In the genomic region with DNA sequence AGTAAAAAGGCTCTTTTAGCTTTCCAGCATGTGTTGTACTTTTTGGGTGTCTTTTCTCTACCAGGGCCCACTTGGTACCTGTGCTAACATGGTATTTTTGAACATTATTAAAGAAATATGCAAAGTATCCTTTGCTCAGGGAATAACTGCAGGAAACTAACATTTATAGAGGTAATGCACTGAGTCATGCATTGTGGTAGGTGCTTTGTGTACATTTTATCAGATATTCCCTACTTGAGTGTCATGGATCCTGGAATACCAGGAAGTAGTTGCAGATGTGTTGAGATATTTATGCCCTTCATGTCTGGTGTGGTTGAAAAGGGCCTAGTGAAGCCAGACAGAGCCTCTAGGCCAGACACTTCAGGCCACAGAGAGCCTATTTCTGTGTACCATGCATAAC, we compare ENCODE assay signal across 19 cellular contexts.
DNase-seq lines count a peak whose midpoint lies in the region; ATAC-seq, FAIRE-seq and TF ChIP-seq lines count a peak whose summit lies in the region.
"Had no signal": no experiment of that assay in that cellular context is flagged by ENCODE, and none has a peak within 500 bp of the region (broad histone marks: within the 10 kb centered on the region; RNA-seq: fewer than 3 reads in every experiment).

No MANE protein-coding gene starts in this region.

- TF ChIP-seq EP300 in ovary (IDR thresholded peaks at IDR 0.05): no peak

- H3K36me3 ChIP-seq in astrocyte (ENCODE audit: insufficient read depth, low read length): no peaks in the 10 kb centered on the region
- H3K36me3 ChIP-seq in ovary: no peaks in the 10 kb centered on the region

- H3K4me1 Mint-ChIP-seq in astrocyte (ENCODE audit: low read depth, unreplicated experiment): no peaks in the 10 kb centered on the region
- H3K4me1 Mint-ChIP-seq: CD4-positive, alpha-beta memory T cell had no signal

- peak; percentile 35 for DNase-seq in A172 (ENCODE audit: low spot score)
- DNase-seq in DMS53 treated with DMSO at 0.1 percent for 48 hours (lab: John Stamatoyannopoulos, UW; ENCODE audit: unreplicated experiment): peak; percentile 50
- peak; percentile 2 for DNase-seq in astrocyte (ENCODE audit: low read depth)
- DNase-seq in foreskin keratinocyte: peak in 1 of 2 donors; percentile 45
- DNase-seq in ovary: no peak
- no peak for DNase-seq in activated T-cell treated with anti-CD3 and anti-CD28 coated beads, Interleukin-2, amount 50 U/mL, for 1 hour
- DNase-seq: 8988T; C1 segment of cervical spinal cord; Calu3; CD4-positive, alpha-beta memory T cell; COR-L47; DND-41; GM23248; H7; HCEC 1CT had no signal

- H2AFZ ChIP-seq in astrocyte (ENCODE audit: low read depth, low read length): no peak overlapping the region
- H2AFZ ChIP-seq: GM23248 had no signal

- H3K9me3 Mint-ChIP-seq in astrocyte (ENCODE audit: unreplicated experiment): no peaks in the 10 kb centered on the region

- ATAC-seq in foreskin keratinocyte (peak; percentile 60), GM19467 (IDR thresholded peaks at IDR 0.05; ENCODE audit: unreplicated experiment) (no peak)

- no peak overlapping the region for H3K27ac ChIP-seq in astrocyte (ENCODE audit: low read depth, low read length)
- H3K27ac ChIP-seq in foreskin keratinocyte: no peak overlapping the region
- no peak overlapping the region for H3K27ac ChIP-seq in ovary
- H3K27ac ChIP-seq: GM23248 had no signal

- H3K36me3 Mint-ChIP-seq in astrocyte (ENCODE audit: low read depth, unreplicated experiment): no peaks in the 10 kb centered on the region
- H3K36me3 Mint-ChIP-seq: CD4-positive, alpha-beta memory T cell had no signal

- intact Hi-C loops in ovary (cut with DNase I): no loop called here

- H3K27me3 ChIP-seq in astrocyte (ENCODE audit: insufficient read depth, low read length) (no peaks in the 10 kb centered on the region), foreskin keratinocyte (no peaks in the 10 kb centered on the region), ovary (no peaks in the 10 kb centered on the region)

- no peaks in the 10 kb centered on the region for H3K79me2 ChIP-seq in astrocyte (ENCODE audit: insufficient read depth, low read length)

- no peaks in the 10 kb centered on the region for H3K9me3 ChIP-seq in astrocyte (ENCODE audit: insufficient read depth, low read depth, low read length)
- H3K9me3 ChIP-seq in ovary: no peaks in the 10 kb centered on the region

- H3K9ac ChIP-seq in astrocyte (ENCODE audit: low read length): no peak overlapping the region
- H3K9ac ChIP-seq: GM23248 had no signal

- no peak for FAIRE-seq in astrocyte (lab: Jason Lieb, UNC)
- FAIRE-seq: G401.6, GM12892, H1 had no signal

- H3K4me3 ChIP-seq in astrocyte (ENCODE audit: insufficient read depth, low read depth, low read length) (no peak overlapping the region), ovary (no peak overlapping the region)
- H3K4me3 ChIP-seq: GM23248 had no signal

- H3K4me1 ChIP-seq in astrocyte (ENCODE audit: insufficient read depth, low read length) (no peaks in the 10 kb centered on the region), foreskin keratinocyte (no peaks in the 10 kb centered on the region), ovary (ENCODE audit: insufficient read depth) (no peaks in the 10 kb centered on the region)

- H3K4me2 ChIP-seq in astrocyte (ENCODE audit: low read length): no peak overlapping the region

- H3K27ac Mint-ChIP-seq in astrocyte (ENCODE audit: unreplicated experiment): no peak overlapping the region
- H3K27ac Mint-ChIP-seq: CD4-positive, alpha-beta memory T cell had no signal

- H4K20me1 ChIP-seq in astrocyte (ENCODE audit: insufficient read depth, low read length): no peaks in the 10 kb centered on the region

- no peaks in the 10 kb centered on the region for H3K27me3 Mint-ChIP-seq in astrocyte (ENCODE audit: low read depth, unreplicated experiment)
- H3K27me3 Mint-ChIP-seq: CD4-positive, alpha-beta memory T cell had no signal

- no peak overlapping the region for H3K4me3 Mint-ChIP-seq in astrocyte (ENCODE audit: unreplicated experiment)
- H3K4me3 Mint-ChIP-seq: CD4-positive, alpha-beta memory T cell had no signal

- no peak for TF ChIP-seq CTCF in astrocyte (IDR thresholded peaks at IDR 0.05; ENCODE audit: insufficient read depth, low read depth, low read length)
- TF ChIP-seq CTCF in foreskin keratinocyte (conservative IDR thresholded peaks at IDR 0.05): no peak
- TF ChIP-seq CTCF in ovary (IDR thresholded peaks at IDR 0.05): no peak

- no peak for TF ChIP-seq POLR2A in ovary (IDR thresholded peaks at IDR 0.05)

Comparison
In these comparisons a context has a peak if more than half of its experiments do, and no peak if none do; other contexts are left out.
1. DNase-seq: peak in A172 (single experiment), DMS53 treated with DMSO at 0.1 percent for 48 hours (single experiment) and astrocyte (single experiment); none in ovary (0 of 5) and activated T-cell treated with anti-CD3 and anti-CD28 coated beads, Interleukin-2, amount 50 U/mL, for 1 hour (single experiment).